In the genomic region with DNA sequence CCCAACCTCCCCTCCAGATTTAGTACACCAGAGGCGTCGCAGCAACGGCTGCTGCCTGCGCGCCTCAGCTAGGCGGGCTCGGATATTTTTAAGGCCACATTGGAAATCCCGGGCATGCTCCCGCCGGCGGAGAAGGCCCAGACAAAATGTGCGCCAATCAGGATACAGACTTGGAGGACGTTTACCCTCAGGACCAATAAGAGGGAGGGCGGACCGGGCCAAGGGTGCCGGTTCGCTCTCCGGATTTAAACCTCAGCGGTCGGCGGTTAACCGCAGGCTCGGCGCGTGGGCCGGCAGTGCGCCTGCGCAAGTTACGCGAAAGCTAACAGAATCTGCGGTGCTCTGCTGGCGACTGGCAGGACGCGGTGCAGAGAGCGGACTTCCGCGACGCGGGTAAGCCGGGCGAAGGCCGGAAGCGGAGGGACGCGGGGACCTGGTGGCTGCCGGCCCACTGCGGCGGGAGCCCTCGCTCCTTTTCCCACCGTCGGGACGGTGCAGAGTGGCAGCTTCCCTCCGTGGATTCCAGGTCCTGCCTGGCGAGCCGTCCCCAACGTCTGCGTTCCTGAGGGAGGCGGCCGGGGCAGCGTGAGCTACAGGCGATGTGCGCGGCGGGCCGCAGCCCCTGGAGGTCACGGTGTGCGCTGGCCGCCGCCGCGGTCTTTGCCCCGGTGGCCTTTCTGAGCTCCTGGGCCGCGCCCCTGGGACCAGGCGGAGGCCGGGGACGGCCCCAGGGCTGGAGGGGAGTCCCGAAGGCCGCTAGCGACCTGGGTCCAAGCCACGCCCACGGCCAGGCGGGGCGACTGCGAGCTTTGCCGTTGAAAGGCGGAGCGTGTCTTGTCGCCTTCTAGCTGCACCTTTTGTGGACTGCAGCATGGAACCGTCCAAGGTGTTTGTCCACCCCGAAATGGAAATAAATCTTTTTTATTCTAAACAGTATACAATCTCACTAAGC, we compare ENCODE assay signal across 8 cellular contexts. TPM values are rescaled to one million over a fixed set of nuclear protein-coding genes. Genes with fewer than 3 reads are reported as not detected.
DNase-seq lines count a peak whose midpoint lies in the region; ATAC-seq lines count a peak whose summit lies in the region.

A gene with protein sequence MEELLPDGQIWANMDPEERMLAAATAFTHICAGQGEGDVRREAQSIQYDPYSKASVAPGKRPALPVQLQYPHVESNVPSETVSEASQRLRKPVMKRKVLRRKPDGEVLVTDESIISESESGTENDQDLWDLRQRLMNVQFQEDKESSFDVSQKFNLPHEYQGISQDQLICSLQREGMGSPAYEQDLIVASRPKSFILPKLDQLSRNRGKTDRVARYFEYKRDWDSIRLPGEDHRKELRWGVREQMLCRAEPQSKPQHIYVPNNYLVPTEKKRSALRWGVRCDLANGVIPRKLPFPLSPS (plus strand): TSS at position 296 of the 952 bp plus-strand sequence. CDS start 11,701 bp downstream, outside the sequence.

- peak; percentile 86 for ATAC-seq in GM19468 (IDR thresholded peaks at IDR 0.05; ENCODE audit: extremely low read depth, unreplicated experiment)

- in situ Hi-C loops in endometrial microvascular endothelial cells (cut with HindIII; ENCODE audit: inconsistent ontology term, low pct_unique_long_range_greater_than_20kb, low sequenced_read_pairs) = no loop called here

- DNase-seq in COR-L47 (lab: John Stamatoyannopoulos, UW) (peak; percentile 88), HS-27A (ENCODE audit: low read depth) (peak; percentile 55), NOMO-1 treated with dmso at 0.1 percent for 144 hours (lab: John Stamatoyannopoulos, UW; ENCODE audit: unreplicated experiment) (peak; percentile 92), mesenteric fat pad (ENCODE audit: low spot score) (peak; percentile 98)
- DNase-seq in activated CD8-positive, alpha-beta memory T cell treated with anti-CD3 and anti-CD28 coated beads, Interleukin-2, amount 50 U/mL, for 24 hours (ENCODE audit: extremely low read depth) = peak; percentile 92
- DNase-seq in stimulated activated CD8-positive, alpha-beta memory T cell treated with anti-CD3 and anti-CD28 coated beads, Interleukin-15, amount 100 ng/mL, for 24 hours (ENCODE audit: low read depth) = peak; percentile 98

RNA-seq across cellular contexts. Expression of the gene that starts here (rescaled TPM):
- total RNA-seq in endometrial microvascular endothelial cells (ENCODE audit: inconsistent ontology term) = 12.4 TPM
- total RNA-seq in mesenteric fat pad = 3.7 TPM

Comparison
In these comparisons a context has a peak if more than half of its experiments do, and no peak if none do; other contexts are left out.
1. Peak in every context shown above with its lines: DNase-seq and ATAC-seq.